In the genomic region with DNA sequence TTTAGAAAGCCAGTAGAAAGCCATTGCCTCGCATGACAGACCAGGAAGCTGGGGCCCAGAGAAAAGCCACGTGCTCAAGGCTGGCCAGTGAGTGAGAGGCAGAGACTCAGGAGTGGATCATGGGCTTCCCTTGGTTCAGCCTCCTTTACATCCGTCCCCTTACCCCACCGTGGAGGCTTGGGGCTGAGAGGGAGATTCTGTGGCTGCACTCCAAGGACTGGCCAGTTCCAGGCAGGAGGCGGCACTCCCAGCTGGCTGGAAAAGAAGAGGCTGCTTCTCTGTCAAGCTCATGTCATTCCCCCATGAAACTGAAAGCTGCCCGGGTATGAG, we compare ENCODE assay signal across 28 cellular contexts. TPM values are rescaled to one million over a fixed set of nuclear protein-coding genes. Genes with fewer than 3 reads are reported as not detected.
DNase-seq lines count a peak whose midpoint lies in the region; ATAC-seq and TF ChIP-seq lines count a peak whose summit lies in the region.
"Had no signal": no experiment of that assay in that cellular context is flagged by ENCODE, and none has a peak within 500 bp of the region (broad histone marks: within the 10 kb centered on the region; RNA-seq: fewer than 3 reads in every experiment).

No MANE protein-coding gene starts in this region.

- no peak overlapping the region for H3K4me2 ChIP-seq in DND-41 (ENCODE audit: insufficient read depth, low read length)
- H3K4me2 ChIP-seq in osteoblast (ENCODE audit: insufficient read depth, low read length): no peak overlapping the region

- H3K4me1 Mint-ChIP-seq in HFFc6 (ENCODE audit: low read depth) (peaks cover 10% of the 10 kb centered on the region; the same call in 1 of the 2 replicates), type B pancreatic cell (ENCODE audit: unreplicated experiment) (no peaks in the 10 kb centered on the region)
- H3K4me1 Mint-ChIP-seq: naive B cell had no signal

- intact Hi-C loops in colonic mucosa (cut with DNase I): no loop called here

- H3K27me3 ChIP-seq in DND-41 (ENCODE audit: insufficient read depth, low read length, poor library complexity) (no peaks in the 10 kb centered on the region), colonic mucosa (no peaks in the 10 kb centered on the region), osteoblast (ENCODE audit: insufficient read depth, low read length) (peaks cover 38% of the 10 kb centered on the region)
- H3K27me3 ChIP-seq: upper lobe of left lung had no signal

- no peak overlapping the region for H3K27ac Mint-ChIP-seq in HFFc6
- H3K27ac Mint-ChIP-seq in type B pancreatic cell: no peak overlapping the region
- H3K27ac Mint-ChIP-seq: activated CD4-positive, alpha-beta memory T cell treated with anti-CD3 and anti-CD28 coated beads, Interleukin-2, amount 10 ng/mL, durations not matched to agents 7 days and 5 days; naive B cell; T-helper 17 cell had no signal

- H3K27me3 Mint-ChIP-seq in HFFc6 (ENCODE audit: insufficient read depth) (peaks cover 56% of the 10 kb centered on the region), type B pancreatic cell (peaks cover 54% of the 10 kb centered on the region)

- H3K4me3 ChIP-seq in DND-41 (ENCODE audit: low read depth in 1 of 2, low read length in 2 of 2): no peak overlapping the region
- no peak overlapping the region for H3K4me3 ChIP-seq in colonic mucosa
- no peak overlapping the region for H3K4me3 ChIP-seq in osteoblast (ENCODE audit: insufficient read depth, low read length)
- H3K4me3 ChIP-seq: spleen, upper lobe of left lung had no signal

- ATAC-seq in DND-41 (ENCODE audit: insufficient read depth, low read depth): peak; percentile 24; the same call in 1 of the 3 replicates
- no peak for ATAC-seq in HG03097 (IDR thresholded peaks at IDR 0.05; ENCODE audit: low FRiP score, unreplicated experiment)
- ATAC-seq: left ventricle myocardium superior, T-helper 17 cell had no signal

- no peaks in the 10 kb centered on the region for H4K20me1 ChIP-seq in DND-41 (ENCODE audit: insufficient read depth, low read length)
- H4K20me1 ChIP-seq in osteoblast (ENCODE audit: insufficient read depth, low read length): no peaks in the 10 kb centered on the region

- H3K36me3 Mint-ChIP-seq in HFFc6 (ENCODE audit: low read depth) (no peaks in the 10 kb centered on the region), type B pancreatic cell (no peaks in the 10 kb centered on the region)

- no peaks in the 10 kb centered on the region; the same call in 1 of the 2 replicates for H3K9me3 Mint-ChIP-seq in HFFc6
- H3K9me3 Mint-ChIP-seq in type B pancreatic cell: no peaks in the 10 kb centered on the region

- H3K4me3 Mint-ChIP-seq in HFFc6 (peak overlapping the region; percentile 20; the same call in 1 of the 2 replicates), type B pancreatic cell (no peak overlapping the region)
- H3K4me3 Mint-ChIP-seq: activated CD4-positive, alpha-beta memory T cell treated with anti-CD3 and anti-CD28 coated beads, Interleukin-2, amount 10 ng/mL, durations not matched to agents 7 days and 5 days; central memory CD8-positive, alpha-beta T cell; immature natural killer cell; naive B cell had no signal

- H3K9ac ChIP-seq in DND-41 (ENCODE audit: low read depth, low read length): no peak overlapping the region
- H3K9ac ChIP-seq in colonic mucosa (ENCODE audit: low read depth in 2 of 2, low read length in 2 of 2): no peak overlapping the region

- H3K9me3 ChIP-seq in DND-41 (ENCODE audit: insufficient read depth, low read length, severe bottlenecking) (peaks cover 6% of the 10 kb centered on the region), colonic mucosa (no peaks in the 10 kb centered on the region), osteoblast (ENCODE audit: low read depth, low read length) (no peaks in the 10 kb centered on the region)

- no peak overlapping the region for H2AFZ ChIP-seq in DND-41 (ENCODE audit: low read depth, low read length)
- H2AFZ ChIP-seq in osteoblast (ENCODE audit: low read length): no peak overlapping the region

- TF ChIP-seq CTCF in DND-41 (IDR thresholded peaks at IDR 0.05; ENCODE audit: borderline replicate concordance, extremely low read depth, low read length, poor library complexity, severe bottlenecking): no peak
- no peak for TF ChIP-seq CTCF in HFFc6 (IDR thresholded peaks at IDR 0.05)
- TF ChIP-seq CTCF in colonic mucosa (IDR thresholded peaks at IDR 0.05): no peak
- no peak for TF ChIP-seq CTCF in osteoblast (IDR thresholded peaks at IDR 0.05; ENCODE audit: extremely low read depth, low read depth, low read length)
- TF ChIP-seq CTCF in type B pancreatic cell (conservative IDR thresholded peaks at IDR 0.05): no peak

- H3K27ac ChIP-seq in DND-41 (ENCODE audit: low read length) (peak overlapping the region; percentile 23; the same call in 1 of the 2 replicates), colonic mucosa (no peak overlapping the region), osteoblast (ENCODE audit: low read depth, low read length) (no peak overlapping the region)
- H3K27ac ChIP-seq: upper lobe of left lung had no signal

- H3K4me1 ChIP-seq in DND-41 (ENCODE audit: insufficient read depth, low read length) (no peaks in the 10 kb centered on the region), colonic mucosa (no peaks in the 10 kb centered on the region), osteoblast (ENCODE audit: insufficient read depth, low read length) (no peaks in the 10 kb centered on the region)
- H3K4me1 ChIP-seq: spleen, upper lobe of left lung had no signal

- no peaks in the 10 kb centered on the region for H3K79me2 ChIP-seq in DND-41 (ENCODE audit: insufficient read depth, low read length)
- no peaks in the 10 kb centered on the region for H3K79me2 ChIP-seq in osteoblast (ENCODE audit: insufficient read depth, low read length)

- H3K36me3 ChIP-seq in DND-41 (ENCODE audit: insufficient read depth, low read length) (no peaks in the 10 kb centered on the region), colonic mucosa (no peaks in the 10 kb centered on the region), osteoblast (ENCODE audit: insufficient read depth, low read length) (no peaks in the 10 kb centered on the region)
- H3K36me3 ChIP-seq: spleen, upper lobe of left lung had no signal

- DNase-seq in DND-41 (peak; percentile 5), HFFc6 (no peak), colonic mucosa (peak; percentile 15), osteoblast (ENCODE audit: insufficient read length, low spot score, missing footprints) (peak; percentile 74), NCI-H2081 (lab: John Stamatoyannopoulos, UW) (no peak), NCI-H1105 treated with DMSO at 0.1 percent for 48 hours (lab: John Stamatoyannopoulos, UW) (no peak), type B pancreatic cell (ENCODE audit: extremely low spot score, unreplicated experiment) (no peak)
- DNase-seq: ACHN; activated CD4-positive, alpha-beta memory T cell treated with anti-CD3 and anti-CD28 coated beads, Interleukin-2, amount 10 ng/mL, durations not matched to agents 7 days and 5 days; activated CD4-positive, alpha-beta T cell treated with anti-CD3 and anti-CD28 coated beads for 1 hour; activated gamma-delta T cell; dermis blood vessel endothelial cell; DMS53; hypothalamus; immature natural killer cell; left ventricle myocardium superior; naive B cell; NCI-H1092 treated with DMSO at 0.1 percent for 48 hours; NCI-H2029 treated with DMSO at 0.1 percent for 48 hours; NCI-H345; NCI-H748 treated with DMSO at 0.1 percent for 48 hours; RPMI8226; spleen; T-helper 17 cell had no signal

RNA-seq across cellular contexts. Expression of a gene that starts 6.6 kb away (rescaled TPM):
- not detected for total RNA-seq in HFFc6 (2021; fragmentation: NEBNext Ultra II Directional; extraction: Animal tissue kit (Norgen Biotek cat#: 25700))
- 10 to 100 TPM in 1 of 2 donors, 1 to 10 TPM in 1; 4.8 to 16.4 TPM for total RNA-seq in colonic mucosa
- not detected in 2 replicates for total RNA-seq in osteoblast
- total RNA-seq in type B pancreatic cell (ENCODE audit: low replicate concordance): 5.6 and 13.6 TPM in 2 replicates
- total RNA-seq: dermis blood vessel endothelial cell, renal cortical epithelial cell had no signal

RNA-seq across cellular contexts. Expression of a gene that starts 24.8 kb away (rescaled TPM):
- not detected for total RNA-seq in HFFc6 (2021; fragmentation: NEBNext Ultra II Directional; extraction: Animal tissue kit (Norgen Biotek cat#: 25700))
- under 1 TPM; 0.11 to 0.52 TPM for total RNA-seq in colonic mucosa
- 0.29 and 0.36 TPM in 2 replicates for total RNA-seq in osteoblast
- 0.51 and 1.2 TPM in 2 replicates for total RNA-seq in type B pancreatic cell (ENCODE audit: low replicate concordance)
- total RNA-seq: dermis blood vessel endothelial cell had no signal

RNA-seq across cellular contexts. Expression of a gene that starts 24.8 kb away (rescaled TPM):
- total RNA-seq in HFFc6 (2021; fragmentation: NEBNext Ultra II Directional; extraction: Animal tissue kit (Norgen Biotek cat#: 25700)): not detected
- total RNA-seq in colonic mucosa (under 1 TPM; 0.40 to 0.62 TPM), osteoblast (0.59 and 1.4 TPM in 2 replicates), type B pancreatic cell (ENCODE audit: low replicate concordance) (2.6 and 7.2 TPM in 2 replicates)
- total RNA-seq: dermis blood vessel endothelial cell, renal cortical epithelial cell had no signal

Comparison
In these comparisons a context has a peak if more than half of its experiments do, and no peak if none do; other contexts are left out.
1. DNase-seq: peak in DND-41 (single experiment), colonic mucosa (single experiment) and osteoblast (single experiment); none in HFFc6 (single experiment), NCI-H2081 (0 of 2), NCI-H1105 treated with DMSO at 0.1 percent for 48 hours (single experiment) and type B pancreatic cell (single experiment).